7 cellular contexts compared by ENCODE assay signal in genomic region chr3:197428117-197428761, GRCh38.
DNase-seq lines count a peak whose midpoint lies in the region; ATAC-seq lines count a peak whose summit lies in the region.

No MANE protein-coding gene starts in this region.

- H3K9me3 ChIP-seq in right cardiac atrium (ENCODE audit: control insufficient read depth, low read length): no peaks in the 10 kb centered on the region

- WGBS in right cardiac atrium: 40% methylated on average over 10 of the region's 10 CpGs

- no peaks in the 10 kb centered on the region for H3K27me3 ChIP-seq in right cardiac atrium (ENCODE audit: control insufficient read depth, insufficient read depth)

- intact Hi-C loops in right cardiac atrium (cut with DNase I): no loop called here

- no peak overlapping the region for H3K4me3 ChIP-seq in right cardiac atrium (ENCODE audit: low read length)

- no peak overlapping the region for H3K27ac ChIP-seq in right cardiac atrium (ENCODE audit: low read length)

- H3K4me1 ChIP-seq in right cardiac atrium (ENCODE audit: control insufficient read depth, insufficient read depth, low read length): no peaks in the 10 kb centered on the region

- ATAC-seq in right cardiac atrium (peak; percentile 67 to 81), HG03196 (IDR thresholded peaks at IDR 0.05; ENCODE audit: unreplicated experiment) (no peak)

- DNase-seq in KBM-7: peak; percentile 40
- peak; percentile 13 for DNase-seq in activated T-helper 1 cell treated with Interleukin-2 at 50 U/mL for 16 hours (ENCODE audit: low read depth)
- DNase-seq in right cardiac atrium: peak; percentile 58 to 79 (median 68)
- DNase-seq in stimulated activated CD8-positive, alpha-beta memory T cell treated with anti-CD3 and anti-CD28 coated beads, Interleukin-15, amount 100 ng/mL, for 24 hours (ENCODE audit: low read depth): peak; percentile 7
- no peak for DNase-seq in NCI-H526 (lab: John Stamatoyannopoulos, UW)
- no peak for DNase-seq in HPDE6-E6E7 (ENCODE audit: extremely low spot score)

- in situ Hi-C loops in KBM-7 (cut with MboI; ENCODE audit: low pct_unique_long_range_greater_than_20kb, low sequenced_read_pairs): no loop called here

Comparison
In these comparisons a context has a peak if more than half of its experiments do, and no peak if none do; other contexts are left out.
1. DNase-seq: peak in KBM-7 (single experiment), activated T-helper 1 cell treated with Interleukin-2 at 50 U/mL for 16 hours (single experiment), right cardiac atrium (3 of 3) and stimulated activated CD8-positive, alpha-beta memory T cell treated with anti-CD3 and anti-CD28 coated beads, Interleukin-15, amount 100 ng/mL, for 24 hours (single experiment); none in NCI-H526 (0 of 2) and HPDE6-E6E7 (single experiment).